In genomic region chr1:216193839-216194443, GRCh38 we compare ENCODE assay signal across 12 cellular contexts.
DNase-seq lines count a peak whose midpoint lies in the region; ATAC-seq, FAIRE-seq and TF ChIP-seq lines count a peak whose summit lies in the region.
"Had no signal": no experiment of that assay in that cellular context is flagged by ENCODE, and none has a peak within 500 bp of the region (broad histone marks: within the 10 kb centered on the region; RNA-seq: fewer than 3 reads in every experiment).

No MANE protein-coding gene starts in this region.

- WGBS in H1 (ENCODE audit: extremely low coverage in 1 of 2, insufficient coverage in 1 of 2, insufficient read length in 1 of 2, insufficient replicate concordance in 2 of 2, low coverage in 1 of 2, low lambda C conversion rate in 2 of 2, missing lambda C conversion rate in 1 of 2), 2 experiments: 86% methylated on average over 7 of the region's 7 CpGs; no CpG with 5 or more reads in 1 of the 2 experiments

- H3K79me1 ChIP-seq in H1 (ENCODE audit: low read depth, low read length): no peaks in the 10 kb centered on the region

- H3K4me3 ChIP-seq in H1 (ENCODE audit: extremely low read depth in 1 of 4, insufficient read depth in 2 of 4, low read depth in 3 of 4, low read length in 4 of 4): no peak overlapping the region

- H3K14ac ChIP-seq in H1 (ENCODE audit: insufficient read length): no peak overlapping the region

- no peak for ATAC-seq in GM21390 (IDR thresholded peaks at IDR 0.05; ENCODE audit: unreplicated experiment)
- no peak for ATAC-seq in GM18858 (IDR thresholded peaks at IDR 0.05; ENCODE audit: unreplicated experiment)
- ATAC-seq in GM21737 (IDR thresholded peaks at IDR 0.05; ENCODE audit: unreplicated experiment): no peak
- ATAC-seq: activated T-cell treated with anti-CD3 and anti-CD28 coated beads, Interleukin-2, amount 50 U/mL, for 72 hours; natural killer cell treated with Interleukin-12 subunit alpha and Interleukin-12 subunit beta and Interleukin-15 and Interleukin-18, amount 100 ng/mL, for 72 hours; stimulated activated effector memory CD8-positive, alpha-beta T cell treated with anti-CD3 and anti-CD28 coated beads, Interleukin-12 subunit alpha, Interleukin-12 subunit beta, amount 100 ng/mL, for 72 hours had no signal

- no peaks in the 10 kb centered on the region for H3K9me3 ChIP-seq in H1 (ENCODE audit: insufficient read depth in 2 of 2, low read depth in 1 of 2, low read length in 1 of 2)

- no peaks in the 10 kb centered on the region for H3K27me3 ChIP-seq in H1 (replicated peaks in 1 of 4; ENCODE audit: control insufficient read depth in 3 of 4, extremely low read depth in 1 of 4, insufficient read depth in 3 of 4, low read length in 3 of 4)

- no peak overlapping the region for H3K4me2 ChIP-seq in H1 (ENCODE audit: insufficient read depth in 1 of 2, low read depth in 2 of 2, low read length in 2 of 2)

- TF ChIP-seq CTCF in H1 (IDR thresholded peaks at IDR 0.05; ENCODE audit: control extremely low read depth in 1 of 3, insufficient read depth in 1 of 3, low read depth in 1 of 3, low read length in 3 of 3): peak in 2 of 3 experiments; percentile 43 to 53; a peak in 3 of 4 replicates

- no peak overlapping the region for H3K56ac ChIP-seq in H1 (replicated peaks; ENCODE audit: insufficient read length, low read depth, low read length)

- no peak overlapping the region for H4K8ac ChIP-seq in H1 (ENCODE audit: extremely low read depth, insufficient read depth, low read length)

- H3K27ac ChIP-seq in H1 (ENCODE audit: low read depth, low read length): no peak overlapping the region
- H3K27ac ChIP-seq: RWPE1 had no signal

- no peaks in the 10 kb centered on the region for H3K23me2 ChIP-seq in H1 (ENCODE audit: low read depth, low read length)

- no peak overlapping the region for H3K23ac ChIP-seq in H1 (ENCODE audit: insufficient read length)

- H3K9ac ChIP-seq in H1 (replicated peaks in 1 of 4; ENCODE audit: extremely low read depth in 1 of 4, low read depth in 3 of 4, low read length in 3 of 4): no peak overlapping the region

- H2BK12ac ChIP-seq in H1 (ENCODE audit: low read depth, low read length): no peak overlapping the region

- H3K36me3 ChIP-seq in H1 (ENCODE audit: control insufficient read depth in 2 of 4, insufficient read depth in 4 of 4, low read length in 3 of 4): no peaks in the 10 kb centered on the region

- H3K4ac ChIP-seq in H1 (replicated peaks; ENCODE audit: insufficient read length, low read depth, low read length): no peak overlapping the region

- peak; percentile 40 for DNase-seq in SIG-M5 treated with dmso at 0.1 percent for 504 hours (lab: John Stamatoyannopoulos, UW; ENCODE audit: unreplicated experiment)
- DNase-seq in SIG-M5 (lab: John Stamatoyannopoulos, UW): no peak
- peak; percentile 8 for DNase-seq in NCI-H1092 treated with DMSO at 0.1 percent for 48 hours (lab: John Stamatoyannopoulos, UW)
- no peak for DNase-seq in H1 (ENCODE audit: low read depth in 1 of 2, low spot score in 2 of 2)
- DNase-seq in NCI-H187 treated with DMSO at 0.1 percent for 48 hours (lab: John Stamatoyannopoulos, UW): no peak
- DNase-seq: activated T-cell treated with anti-CD3 and anti-CD28 coated beads, Interleukin-2, amount 50 U/mL, for 72 hours had no signal

- no peak overlapping the region for H3K18ac ChIP-seq in H1 (ENCODE audit: extremely low read depth, low read length)

- TF ChIP-seq RAD21 in H1 (IDR thresholded peaks at IDR 0.05 in 1 of 2, conservative IDR thresholded peaks at IDR 0.05 in 1 of 2; ENCODE audit: low read depth in 2 of 2, low read length in 2 of 2): peak; percentile 70 to 76

- no peak for FAIRE-seq in H1 (lab: Jason Lieb, UNC)

- H2BK20ac ChIP-seq in H1 (ENCODE audit: low read length): no peak overlapping the region

- H2AK5ac ChIP-seq in H1 (ENCODE audit: low read depth, low read length): no peak overlapping the region

- H2BK5ac ChIP-seq in H1 (ENCODE audit: low read depth, low read length): no peak overlapping the region

- no peak for TF ChIP-seq POLR2A in H1 (IDR thresholded peaks at IDR 0.05; ENCODE audit: control extremely low read depth in 1 of 2, low read depth in 2 of 2, low read length in 2 of 2)

- no peak overlapping the region for H4K91ac ChIP-seq in H1 (replicated peaks; ENCODE audit: insufficient read length, low read length)

- H4K20me1 ChIP-seq in H1 (replicated peaks in 1 of 2; ENCODE audit: control insufficient read depth in 1 of 2, insufficient read depth in 2 of 2, low read length in 2 of 2): no peaks in the 10 kb centered on the region

- no peak overlapping the region for H2BK120ac ChIP-seq in H1 (replicated peaks; ENCODE audit: low read depth, low read length)

- no peak overlapping the region for H2AFZ ChIP-seq in H1 (ENCODE audit: low read length)

- H3K79me2 ChIP-seq in H1 (ENCODE audit: control insufficient read depth in 1 of 2, insufficient read depth in 2 of 2, low read length in 2 of 2): no peaks in the 10 kb centered on the region

- no peaks in the 10 kb centered on the region for H3K4me1 ChIP-seq in H1 (replicated peaks in 1 of 4; ENCODE audit: control insufficient read depth in 3 of 4, insufficient read depth in 4 of 4, low read length in 3 of 4)

- POLR2A ChIA-PET in H1 (lab: Charles Lee; ENCODE audit: partially characterized antibody): no interaction called here

- no peak for TF ChIP-seq EP300 in H1 (IDR thresholded peaks at IDR 0.05; ENCODE audit: borderline replicate concordance in 1 of 2, low read depth in 2 of 2, low read length in 2 of 2)

- CTCF ChIA-PET in H1 (lab: Charles Lee; ENCODE audit: partially characterized antibody): interaction anchor here (0.6 to 1.8 kb wide), 13 partner anchors 9 to 484 kb away, joined by 3 to 11 read pairs (median 3); no protein-coding TSS in a partner anchor

- H2BK15ac ChIP-seq in H1 (ENCODE audit: low read length): no peak overlapping the region

- H4K5ac ChIP-seq in H1 (ENCODE audit: insufficient read length, low read depth, low read length): no peak overlapping the region

TF ChIP-seq in H1, 55 proteins besides CTCF, POLR2A, EP300 and RAD21:
- TF ChIP-seq JUND (IDR thresholded peaks at IDR 0.05; ENCODE audit: low read length) (peak; percentile 57; the same call in 1 of the 2 replicates), CEBPB (IDR thresholded peaks at IDR 0.05; ENCODE audit: low read depth, low read length) (peak; percentile 55; the same call in 1 of the 2 replicates), ZNF274 (IDR thresholded peaks at IDR 0.05; ENCODE audit: borderline replicate concordance, extremely low read depth, low read length) (no peak)

Comparison
In these comparisons a context has a peak if more than half of its experiments do, and no peak if none do; other contexts are left out.
1. DNase-seq: peak in SIG-M5 treated with dmso at 0.1 percent for 504 hours (single experiment) and NCI-H1092 treated with DMSO at 0.1 percent for 48 hours (single experiment); none in SIG-M5 (single experiment), H1 (0 of 2) and NCI-H187 treated with DMSO at 0.1 percent for 48 hours (single experiment).